20 cellular contexts compared by ENCODE assay signal in genomic region chr1:27150183-27150582, GRCh38. TPM values are rescaled to one million over a fixed set of nuclear protein-coding genes. Genes with fewer than 3 reads are reported as not detected.
DNase-seq lines count a peak whose midpoint lies in the region; ATAC-seq and TF ChIP-seq lines count a peak whose summit lies in the region.
"Had no signal": no experiment of that assay in that cellular context is flagged by ENCODE, and none has a peak within 500 bp of the region (broad histone marks: within the 10 kb centered on the region; RNA-seq: fewer than 3 reads in every experiment).

No MANE protein-coding gene starts in this region.

- intact Hi-C loops in gastrocnemius medialis (cut with DNase I; ENCODE audit: low total_unique reads): no loop called here

- H3K27ac ChIP-seq in BLaER1 treated with 17β-estradiol and CSF1 and Interleukin-3, amounts not matched to agents 10 nM and 100 nM: peak overlapping the region in 2 of 11 experiments; percentile 35 to 51; a peak in 2 of 22 replicates
- peak overlapping the region; percentile 48 to 72 (median 56) for H3K27ac ChIP-seq in gastrocnemius medialis
- H3K27ac ChIP-seq: cardiac muscle cell had no signal

- peaks cover 58 to 64% of the 10 kb centered on the region in 2 donors for H3K4me1 Mint-ChIP-seq in effector memory CD8-positive, alpha-beta T cell (ENCODE audit: low read depth in 2 of 2)

- H3K27ac Mint-ChIP-seq in effector memory CD8-positive, alpha-beta T cell: peak overlapping the region; percentile 30 to 78
- H3K27ac Mint-ChIP-seq: dendritic cell treated with granulocyte-macrophage colony-stimulating factor and Interleukin-4, amounts not matched to agents 40 ng/mL and 50 ng/mL, for 4 days had no signal

- no peak for ATAC-seq in effector memory CD8-positive, alpha-beta T cell (replicated peaks)
- peak in 1 of 2 donors; percentile 19 for ATAC-seq in gastrocnemius medialis
- ATAC-seq in HG03439 (IDR thresholded peaks at IDR 0.05; ENCODE audit: unreplicated experiment): no peak
- ATAC-seq: SK-N-SH treated with all-trans-retinoic acid at 6 μM for 48 hours had no signal

- no peak for TF ChIP-seq CTCF in Loucy (conservative IDR thresholded peaks at IDR 0.05; ENCODE audit: low read length)
- no peak for TF ChIP-seq CTCF in gastrocnemius medialis (IDR thresholded peaks at IDR 0.05 in 4 of 5, conservative IDR thresholded peaks at IDR 0.05 in 1 of 5)

- H4K20me1 ChIP-seq in BLaER1 treated with 17β-estradiol and CSF1 and Interleukin-3, amounts not matched to agents 10 nM and 100 nM: peaks cover 0 to 95% (median 88%) of the 10 kb centered on the region in 11 experiments; a peak in 21 of 22 replicates
- peaks cover 29% of the 10 kb centered on the region for H4K20me1 ChIP-seq in Loucy (ENCODE audit: insufficient read depth, low read length, poor library complexity, severe bottlenecking)

- no peaks in the 10 kb centered on the region for H3K9me3 ChIP-seq in BLaER1 treated with 17β-estradiol and CSF1 and Interleukin-3, amounts not matched to agents 10 nM and 100 nM (replicated peaks in 1 of 11)
- H3K9me3 ChIP-seq in Loucy (ENCODE audit: insufficient read depth, low read depth, low read length): no peaks in the 10 kb centered on the region
- H3K9me3 ChIP-seq in gastrocnemius medialis: no peaks in the 10 kb centered on the region
- H3K9me3 ChIP-seq: left lung had no signal

- H3K36me3 ChIP-seq in BLaER1 treated with 17β-estradiol and CSF1 and Interleukin-3, amounts not matched to agents 10 nM and 100 nM: peaks cover 0 to 63% (median 14%) of the 10 kb centered on the region in 11 experiments; a peak in 16 of 22 replicates
- H3K36me3 ChIP-seq in Loucy (ENCODE audit: insufficient read depth, low read length) (no peaks in the 10 kb centered on the region), gastrocnemius medialis (no peaks in the 10 kb centered on the region)
- H3K36me3 ChIP-seq: cardiac muscle cell had no signal

- H2AFZ ChIP-seq in Loucy (ENCODE audit: low read length): no peak overlapping the region

- H3K4me3 ChIP-seq in BLaER1 treated with 17β-estradiol and CSF1 and Interleukin-3, amounts not matched to agents 10 nM and 100 nM: no peak overlapping the region
- H3K4me3 ChIP-seq in Loucy (ENCODE audit: low read length, poor library complexity, severe bottlenecking) (peak overlapping the region; percentile 55), gastrocnemius medialis (no peak overlapping the region)
- H3K4me3 ChIP-seq: cardiac muscle cell, left lung had no signal

- H3F3A ChIP-seq in Loucy (ENCODE audit: low read depth): no peaks in the 10 kb centered on the region

- DNase-seq in effector memory CD8-positive, alpha-beta T cell: no peak
- DNase-seq in gastrocnemius medialis (peak in 1 of 2 donors; percentile 35), amniotic stem cell (lab: John Stamatoyannopoulos, UW) (no peak), NCI-H146 treated with DMSO at 0.1 percent for 48 hours (lab: John Stamatoyannopoulos, UW; ENCODE audit: unreplicated experiment) (no peak)
- DNase-seq in activated CD4-positive, alpha-beta T cell treated with anti-CD3 and anti-CD28 coated beads for 48 hours: no peak
- DNase-seq: activated effector memory CD4-positive, alpha-beta T cell treated with anti-CD3 and anti-CD28 coated beads, Interleukin-2, amount 50 U/mL, for 16 hours; CD4-positive, alpha-beta T cell; DMS 273 treated with DMSO at 0.1 percent for 48 hours; GOT3; left lung; NCI-H1105 treated with DMSO at 0.1 percent for 48 hours; RPMI8226; stimulated activated CD4-positive, alpha-beta T cell treated with anti-CD3 and anti-CD28 coated beads, Interleukin-12 subunit alpha, Interleukin-12 subunit beta, amount 100 ng/mL, for 4 hours; stimulated activated CD4-positive, alpha-beta T cell treated with anti-CD3 and anti-CD28 coated beads, Interleukin-4, amount 100 ng/mL, for 4 hours had no signal

- in situ Hi-C loops in gastrocnemius medialis (cut with MboI; ENCODE audit: low sequenced_read_pairs in 4 of 4): loop anchor here in 1 of 4 donors (5.0 kb wide), 1 partner anchor 38 kb away; no protein-coding TSS in a partner anchor

- peaks cover 88% of the 10 kb centered on the region for H3K79me2 ChIP-seq in Loucy (ENCODE audit: insufficient read depth, low read length)

- no peak overlapping the region; a peak in 1 of 22 replicates for H3K9ac ChIP-seq in BLaER1 treated with 17β-estradiol and CSF1 and Interleukin-3, amounts not matched to agents 10 nM and 100 nM
- H3K9ac ChIP-seq in Loucy (ENCODE audit: low read depth, low read length, poor library complexity, severe bottlenecking): peak overlapping the region; percentile 58

- TF ChIP-seq POLR2A in gastrocnemius medialis (IDR thresholded peaks at IDR 0.05): no peak

- no peaks in the 10 kb centered on the region for H3K9me2 ChIP-seq in Loucy (replicated peaks; ENCODE audit: low read depth, low read length)

- H3K27me3 Mint-ChIP-seq in effector memory CD8-positive, alpha-beta T cell: no peaks in the 10 kb centered on the region
- H3K27me3 Mint-ChIP-seq: CD4-positive, alpha-beta T cell; dendritic cell treated with granulocyte-macrophage colony-stimulating factor and Interleukin-4, amounts not matched to agents 40 ng/mL and 50 ng/mL, for 4 days had no signal

- peak overlapping the region in 10 of 11 experiments; percentile 59 to 100 (median 96); a peak in 20 of 22 replicates for H3K4me2 ChIP-seq in BLaER1 treated with 17β-estradiol and CSF1 and Interleukin-3, amounts not matched to agents 10 nM and 100 nM
- peak overlapping the region; percentile 99 for H3K4me2 ChIP-seq in Loucy (ENCODE audit: low read depth, low read length, poor library complexity, severe bottlenecking)

- H3K36me3 Mint-ChIP-seq in effector memory CD8-positive, alpha-beta T cell (ENCODE audit: insufficient read depth): peaks cover 23% of the 10 kb centered on the region

- H3K4me3 Mint-ChIP-seq in effector memory CD8-positive, alpha-beta T cell: no peak overlapping the region
- H3K4me3 Mint-ChIP-seq: dendritic cell treated with granulocyte-macrophage colony-stimulating factor and Interleukin-4, amounts not matched to agents 40 ng/mL and 50 ng/mL, for 4 days had no signal

- H3K4me1 ChIP-seq in BLaER1 treated with 17β-estradiol and CSF1 and Interleukin-3, amounts not matched to agents 10 nM and 100 nM: peaks cover 69 to 84% (median 76%) of the 10 kb centered on the region in 10 experiments
- H3K4me1 ChIP-seq in Loucy (ENCODE audit: insufficient read depth, low read length, poor library complexity, severe bottlenecking) (peaks cover 75% of the 10 kb centered on the region), gastrocnemius medialis (peaks cover 74 to 82% of the 10 kb centered on the region in 2 donors)

- H3K27me3 ChIP-seq in BLaER1 treated with 17β-estradiol and CSF1 and Interleukin-3, amounts not matched to agents 10 nM and 100 nM: no peaks in the 10 kb centered on the region
- no peaks in the 10 kb centered on the region for H3K27me3 ChIP-seq in Loucy (ENCODE audit: insufficient read depth, low read length, poor library complexity, severe bottlenecking)
- H3K27me3 ChIP-seq in gastrocnemius medialis: no peaks in the 10 kb centered on the region
- H3K27me3 ChIP-seq: cardiac muscle cell, left lung had no signal

- H3K9me3 Mint-ChIP-seq in effector memory CD8-positive, alpha-beta T cell: no peaks in the 10 kb centered on the region
- H3K9me3 Mint-ChIP-seq: CD4-positive, alpha-beta T cell; dendritic cell treated with granulocyte-macrophage colony-stimulating factor and Interleukin-4, amounts not matched to agents 40 ng/mL and 50 ng/mL, for 4 days had no signal

RNA-seq across cellular contexts. Expression of gene SLC9A1, which starts 4.7 kb away (rescaled TPM):
- 1 to 10 TPM; 2.5 to 4.3 (median 3.7) TPM for total RNA-seq in gastrocnemius medialis
